18 cellular contexts compared by ENCODE assay signal in the genomic region with DNA sequence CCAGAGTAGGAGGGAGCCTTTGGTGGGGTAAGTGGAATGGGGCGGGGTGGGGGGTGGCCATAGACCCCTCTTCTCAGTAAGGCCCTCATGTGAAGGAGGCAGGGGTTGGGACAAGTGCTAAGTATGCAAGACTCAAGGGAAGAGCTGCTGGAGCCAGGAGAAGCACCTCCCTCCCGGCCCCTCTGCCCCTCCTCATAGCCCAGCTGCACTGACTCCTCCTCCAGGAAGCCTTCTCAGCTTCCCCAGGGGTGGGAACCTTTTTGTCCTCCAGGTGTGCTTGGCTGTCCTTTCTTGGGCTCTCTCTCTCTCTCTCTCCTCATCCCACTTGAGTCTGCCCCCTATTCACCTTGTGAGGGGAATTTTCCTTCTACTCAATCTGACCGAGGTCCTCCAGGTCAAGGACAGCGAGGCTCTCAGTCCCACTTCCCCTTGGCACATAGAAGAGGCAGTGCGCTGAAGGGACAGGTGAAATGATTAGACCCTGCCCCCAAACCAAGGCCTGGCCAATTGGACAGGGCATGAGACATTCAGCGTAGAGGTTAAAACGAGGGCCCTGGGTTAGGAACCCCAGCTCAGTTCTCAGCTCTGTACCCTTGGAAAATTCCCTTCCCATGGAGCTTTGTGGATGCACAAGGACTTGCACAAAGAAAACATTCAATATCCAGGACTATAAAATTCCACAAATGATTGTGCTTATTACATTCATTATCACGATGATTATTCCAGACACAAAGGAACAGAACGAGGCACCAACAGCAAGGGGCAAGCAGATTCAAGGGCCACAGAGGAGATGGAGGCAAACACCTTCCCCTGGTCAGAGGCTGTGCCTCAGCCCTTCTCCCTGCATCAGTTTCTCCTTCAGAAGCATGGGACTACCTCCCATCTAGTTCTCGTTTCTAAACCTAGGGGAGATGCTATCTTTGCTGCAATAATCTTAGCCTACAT. TPM values are rescaled to one million over a fixed set of nuclear protein-coding genes. Genes with fewer than 3 reads are reported as not detected.
DNase-seq lines count a peak whose midpoint lies in the region; ATAC-seq, FAIRE-seq and TF ChIP-seq lines count a peak whose summit lies in the region.
"Had no signal": no experiment of that assay in that cellular context is flagged by ENCODE, and none has a peak within 500 bp of the region (broad histone marks: within the 10 kb centered on the region; RNA-seq: fewer than 3 reads in every experiment).

No MANE protein-coding gene starts in this region.

- no peak for ATAC-seq in upper lobe of left lung (ENCODE audit: low FRiP score in 2 of 2)
- ATAC-seq in CD8-positive, alpha-beta T cell = no peak
- ATAC-seq: stimulated activated naive CD8-positive, alpha-beta T cell treated with anti-CD3 and anti-CD28 coated beads, Interleukin-15, amount 100 ng/mL, for 72 hours had no signal

- CTCF ChIA-PET in CD8-positive, alpha-beta T cell (lab: Charles Lee) = interaction anchor here (0.9 to 4.0 kb wide), 2 partner anchors 10 to 43 kb away, joined by 4 to 21 read pairs; no protein-coding TSS in a partner anchor

- TF ChIP-seq EP300 in upper lobe of left lung (IDR thresholded peaks at IDR 0.05) = no peak

- no peaks in the 10 kb centered on the region for H3K36me3 Mint-ChIP-seq in CD8-positive, alpha-beta T cell

- no peak for TF ChIP-seq CTCF in WI38 (IDR thresholded peaks at IDR 0.05; ENCODE audit: low read depth, low read length)
- no peak for TF ChIP-seq CTCF in fibroblast of villous mesenchyme (IDR thresholded peaks at IDR 0.05; ENCODE audit: insufficient read depth, low read depth, low read length)
- no peak for TF ChIP-seq CTCF in upper lobe of left lung (IDR thresholded peaks at IDR 0.05)
- TF ChIP-seq CTCF in CD8-positive, alpha-beta T cell (IDR thresholded peaks at IDR 0.05) = no peak
- TF ChIP-seq CTCF in D721Med (IDR thresholded peaks at IDR 0.05; ENCODE audit: insufficient read depth, missing control alignments) = no peak

- no peak overlapping the region for H3K4me3 Mint-ChIP-seq in CD8-positive, alpha-beta T cell
- H3K4me3 Mint-ChIP-seq: stimulated activated naive CD8-positive, alpha-beta T cell treated with anti-CD3 and anti-CD28 coated beads, Interleukin-15, amount 100 ng/mL, for 72 hours had no signal

- H3K9me3 Mint-ChIP-seq in CD8-positive, alpha-beta T cell = no peaks in the 10 kb centered on the region
- H3K9me3 Mint-ChIP-seq: CD8-positive, alpha-beta memory T cell; stimulated activated naive CD8-positive, alpha-beta T cell treated with anti-CD3 and anti-CD28 coated beads, Interleukin-15, amount 100 ng/mL, for 72 hours had no signal

- no peak for TF ChIP-seq POLR2A in upper lobe of left lung (IDR thresholded peaks at IDR 0.05)

- intact Hi-C loops in CD8-positive, alpha-beta T cell (cut with DNase I, micrococcal nuclease) = no loop called here

- POLR2A ChIA-PET in CD8-positive, alpha-beta T cell (lab: Charles Lee) = no interaction called here

- H3K4me3 ChIP-seq in WI38 (ENCODE audit: low read depth, low read length) (peak overlapping the region; percentile 49), fibroblast of villous mesenchyme (ENCODE audit: low read depth, low read length) (peak overlapping the region; percentile 49), muscle layer of duodenum (ENCODE audit: low read depth in 1 of 2, low read length in 2 of 2) (peak overlapping the region; percentile 27 to 39), upper lobe of left lung (peak overlapping the region in 1 of 4 donors; percentile 31)
- H3K4me3 ChIP-seq in CD8-positive, alpha-beta T cell (ENCODE audit: low read depth, low read length) = no peak overlapping the region
- H3K4me3 ChIP-seq: MG63 had no signal

- H3K27me3 ChIP-seq in muscle layer of duodenum (ENCODE audit: low read depth, low read length) (no peaks in the 10 kb centered on the region), upper lobe of left lung (no peaks in the 10 kb centered on the region)
- H3K27me3 ChIP-seq in CD8-positive, alpha-beta T cell (ENCODE audit: insufficient read depth, low read length) = no peaks in the 10 kb centered on the region
- H3K27me3 ChIP-seq: MG63 had no signal

- WGBS in upper lobe of left lung, 2 donors = 59 to 63% methylated on average over 10 of the region's 10 CpGs

- H3K9me3 ChIP-seq in muscle layer of duodenum (ENCODE audit: control insufficient read depth in 1 of 2, low read length in 2 of 2) = no peaks in the 10 kb centered on the region
- H3K9me3 ChIP-seq in upper lobe of left lung = no peaks in the 10 kb centered on the region
- no peaks in the 10 kb centered on the region for H3K9me3 ChIP-seq in CD8-positive, alpha-beta T cell (ENCODE audit: low read length)
- H3K9me3 ChIP-seq: MG63 had no signal

- H3K27ac ChIP-seq in muscle layer of duodenum (ENCODE audit: low read length) (peak overlapping the region; percentile 82), upper lobe of left lung (peak overlapping the region; percentile 81 to 93 (median 84))
- no peak overlapping the region for H3K27ac ChIP-seq in CD8-positive, alpha-beta T cell (ENCODE audit: low read depth, low read length)
- H3K27ac ChIP-seq: HL-60 had no signal

- peaks cover 6% of the 10 kb centered on the region for H3K27me3 Mint-ChIP-seq in CD8-positive, alpha-beta T cell (ENCODE audit: low read depth)
- H3K27me3 Mint-ChIP-seq: stimulated activated naive CD8-positive, alpha-beta T cell treated with anti-CD3 and anti-CD28 coated beads, Interleukin-15, amount 100 ng/mL, for 72 hours had no signal

- H3K36me3 ChIP-seq in muscle layer of duodenum (ENCODE audit: control insufficient read depth in 1 of 2, insufficient read depth in 2 of 2, low read length in 2 of 2) (peaks cover 30 to 69% of the 10 kb centered on the region in 2 donors), upper lobe of left lung (peaks cover 0 to 32% (median 8%) of the 10 kb centered on the region in 4 donors)
- no peaks in the 10 kb centered on the region for H3K36me3 ChIP-seq in CD8-positive, alpha-beta T cell (ENCODE audit: insufficient read depth, low read length)
- H3K36me3 ChIP-seq: MG63 had no signal

- no peak for FAIRE-seq in D721Med (lab: Jason Lieb, UNC)

- DNase-seq in fibroblast of villous mesenchyme (ENCODE audit: low read depth) = peak; percentile 60
- no peak for DNase-seq in upper lobe of left lung
- no peak for DNase-seq in COLO668 (lab: John Stamatoyannopoulos, UW; ENCODE audit: unreplicated experiment)
- DNase-seq in CD8-positive, alpha-beta T cell = no peak
- DNase-seq in D721Med (ENCODE audit: insufficient read length, low spot score) = no peak
- DNase-seq: activated CD4-positive, alpha-beta T cell treated with anti-CD3 and anti-CD28 coated beads, Interleukin-2, amount 50 U/mL, for 4 hours; activated gamma-delta T cell treated with Interleukin-2 at 50 U/mL for 16 hours; cortex of kidney; MG63; NCI-H2107; posterior cingulate gyrus; stimulated activated CD4-positive, alpha-beta T cell treated with anti-CD3 and anti-CD28 coated beads, Interleukin-4, amount 100 ng/mL, for 4 hours; stimulated activated naive CD8-positive, alpha-beta T cell treated with anti-CD3 and anti-CD28 coated beads, Interleukin-15, amount 100 ng/mL, for 72 hours; T-helper 1 cell had no signal

- H3K4me1 Mint-ChIP-seq in CD8-positive, alpha-beta T cell (ENCODE audit: low read depth) = peaks cover 4% of the 10 kb centered on the region
- H3K4me1 Mint-ChIP-seq: CD8-positive, alpha-beta memory T cell had no signal

- no peak overlapping the region for H3K27ac Mint-ChIP-seq in CD8-positive, alpha-beta T cell
- H3K27ac Mint-ChIP-seq: CD8-positive, alpha-beta memory T cell; stimulated activated naive CD8-positive, alpha-beta T cell treated with anti-CD3 and anti-CD28 coated beads, Interleukin-15, amount 100 ng/mL, for 72 hours had no signal

- H3K4me1 ChIP-seq in muscle layer of duodenum (ENCODE audit: control insufficient read depth in 1 of 2, insufficient read depth in 2 of 2, low read length in 2 of 2) (peaks cover 0 to 59% of the 10 kb centered on the region in 2 donors), upper lobe of left lung (peaks cover 51 to 64% (median 57%) of the 10 kb centered on the region in 4 donors)
- peaks cover 4% of the 10 kb centered on the region for H3K4me1 ChIP-seq in CD8-positive, alpha-beta T cell (ENCODE audit: insufficient read depth, low read length)

RNA-seq across cellular contexts. Expression of a gene that starts 45.6 kb away (rescaled TPM):
- 1.3 TPM in 1 of 2 replicates, not detected in the other for total RNA-seq in fibroblast of villous mesenchyme
- 1 to 10 TPM in 1 of 6 donors, not detected in 5; 2.4 TPM for total RNA-seq in upper lobe of left lung
- not detected for total RNA-seq in CD8-positive, alpha-beta T cell
- total RNA-seq: CD8-positive, alpha-beta memory T cell had no signal
